ENCODE assay signal across 25 cellular contexts in the genomic region with DNA sequence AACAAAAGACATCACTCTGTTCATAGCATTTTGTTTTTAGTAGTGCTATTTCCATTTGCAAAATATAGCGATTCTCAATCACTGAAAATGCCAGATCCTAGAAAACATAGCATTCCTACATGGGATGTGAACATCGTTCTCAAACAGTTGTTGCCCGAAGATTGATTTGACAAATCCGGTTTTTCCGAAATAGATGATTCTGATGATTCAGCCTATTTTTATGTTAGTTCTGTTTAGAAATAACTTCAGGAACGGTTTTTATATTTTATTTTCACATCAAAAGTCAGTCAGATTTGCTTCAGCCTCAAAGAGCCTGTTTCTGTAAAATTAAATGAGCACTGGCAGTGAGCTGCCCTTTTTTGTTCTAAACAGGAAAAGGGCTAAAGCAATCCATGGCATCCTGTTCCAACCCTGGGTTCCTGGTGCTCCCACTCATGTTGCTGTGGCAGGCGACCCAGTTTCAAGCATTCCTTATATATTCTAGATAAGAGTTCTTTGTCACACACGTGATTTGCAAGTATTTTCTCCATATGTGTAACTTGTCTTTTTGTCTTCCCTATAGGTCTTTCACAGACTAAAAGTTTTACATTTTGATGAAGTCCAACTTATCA.
"Had no signal": no experiment of that assay in that cellular context is flagged by ENCODE, and none has a peak within 500 bp of the region (broad histone marks: within the 10 kb centered on the region; RNA-seq: fewer than 3 reads in every experiment).

No MANE protein-coding gene starts in this region.

- H3K9me3 ChIP-seq: ascending aorta, body of pancreas, SJSA1 had no signal

- H3K36me3 ChIP-seq: ascending aorta, SJSA1 had no signal

- H3K4me1 ChIP-seq: ascending aorta, body of pancreas, SJSA1 had no signal

- DNase-seq: activated CD4-positive, alpha-beta T cell treated with anti-CD3 and anti-CD28 coated beads for 48 hours; activated CD4-positive, alpha-beta T cell treated with anti-CD3 and anti-CD28 coated beads, Interleukin-2, amount 50 U/mL, for 4 hours; activated CD4-positive, CD25-positive, alpha-beta regulatory T cell treated with anti-CD3 and anti-CD28 coated beads, Interleukin-2, amount 50 U/mL, for 72 hours; activated CD8-positive, alpha-beta T cell treated with anti-CD3 and anti-CD28 coated beads, Interleukin-2, amount 10 ng/mL, durations not matched to agents 7 days and 5 days; activated effector memory CD4-positive, alpha-beta T cell treated with Interleukin-2 at 50 U/mL for 16 hours; activated naive CD4-positive, alpha-beta T cell; activated T-cell treated with anti-CD3 and anti-CD28 coated beads, Interleukin-2, amount 50 U/mL, for 24 hours; amniotic stem cell; body of pancreas; central memory CD4-positive, alpha-beta T cell; KG1; NCI-H1048; NCI-H1417; NCI-H1930; NCI-H2171; NCI-H2227 treated with DMSO at 0.1 percent for 48 hours; NCI-H526; NCI-H82; RPMI8226; SW 1271 had no signal

- FAIRE-seq: bronchial epithelial cell had no signal

- H3K27ac ChIP-seq: ascending aorta, body of pancreas, SJSA1 had no signal

- H3K4me3 ChIP-seq: ascending aorta, body of pancreas, SJSA1 had no signal

- H3K27me3 ChIP-seq: ascending aorta, body of pancreas, SJSA1 had no signal

- ATAC-seq: activated CD8-positive, alpha-beta T cell treated with anti-CD3 and anti-CD28 coated beads, Interleukin-2, amount 10 ng/mL, durations not matched to agents 7 days and 5 days; body of pancreas; Right ventricle myocardium inferior; SK-N-SH treated with all-trans-retinoic acid at 6 μM for 48 hours had no signal
